ENCODE assay signal across 1 cellular context in genomic region chr19:36547001-36547732, GRCh38.
A peak's percentile ranks its signal among the peaks of the same experiment; 100 is the strongest.
TF ChIP-seq lines count a peak whose summit lies in the region.

No MANE protein-coding gene starts in this region.

TF ChIP-seq in GM12878, 131 proteins besides CTCF, POLR2A, EP300 and RAD21:
- TF ChIP-seq BACH1 (IDR thresholded peaks at IDR 0.05; ENCODE audit: borderline replicate concordance) (no peak), ZNF217 (IDR thresholded peaks at IDR 0.05) (peak; percentile 64; the same call in 1 of the 2 replicates), KLF5 (IDR thresholded peaks at IDR 0.05; ENCODE audit: partially characterized antibody) (peak; percentile 90), CBX5 (IDR thresholded peaks at IDR 0.05; ENCODE audit: low read depth) (peak; percentile 99), PKNOX1 (IDR thresholded peaks at IDR 0.05) (no peak), ZNF274 (IDR thresholded peaks at IDR 0.05; ENCODE audit: insufficient read depth, insufficient read length) (peak; percentile 98)
